Comparison of ENCODE assay signal across 9 cellular contexts in the genomic region with DNA sequence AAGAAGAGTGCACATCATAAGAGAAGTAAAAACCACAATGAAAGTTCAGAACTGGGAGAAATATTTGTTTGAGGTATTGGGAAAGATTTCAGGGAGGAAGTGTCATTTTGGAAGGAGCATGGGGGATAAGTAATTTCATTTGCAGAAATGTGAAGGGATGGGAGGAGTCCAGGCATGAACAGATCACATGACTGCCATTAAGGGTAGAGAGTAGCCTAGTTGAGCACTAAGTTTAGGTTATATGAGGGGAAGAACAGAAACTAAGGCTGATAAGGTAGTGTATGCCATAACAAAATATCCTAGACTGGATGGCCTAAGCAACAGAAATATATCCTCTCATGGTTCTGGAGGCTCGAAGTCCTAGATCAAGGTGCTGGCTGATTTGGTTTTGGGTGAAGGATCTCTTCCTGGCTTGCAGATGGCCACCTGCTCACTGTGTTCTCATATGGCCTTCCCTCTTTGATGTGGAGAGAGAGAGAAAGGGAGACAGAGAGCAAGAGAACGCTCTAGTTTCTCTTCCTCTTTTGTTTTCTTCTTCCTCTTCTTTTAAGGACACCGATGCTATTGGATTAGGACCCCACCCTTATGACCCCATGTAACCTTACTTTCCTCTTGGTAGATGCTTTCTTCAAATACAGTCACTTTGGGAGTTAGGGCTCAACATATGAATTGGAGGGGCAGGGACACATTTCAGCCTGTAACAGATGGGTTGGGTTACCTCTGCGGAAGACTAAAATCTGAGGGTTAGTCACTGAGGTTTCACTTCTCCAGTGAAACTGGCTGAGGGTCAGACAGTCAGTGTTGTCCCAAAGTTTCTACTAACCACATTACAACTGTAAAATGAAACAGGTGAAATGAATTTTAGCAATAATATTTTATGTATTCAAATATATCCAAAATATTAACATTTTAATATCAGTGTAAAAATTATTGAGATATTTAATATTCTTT.
DNase-seq lines count a peak whose midpoint lies in the region; ATAC-seq and TF ChIP-seq lines count a peak whose summit lies in the region.
"Had no signal": no experiment of that assay in that cellular context is flagged by ENCODE, and none has a peak within 500 bp of the region (broad histone marks: within the 10 kb centered on the region; RNA-seq: fewer than 3 reads in every experiment).

No MANE protein-coding gene starts in this region.

- H4K20me1 ChIP-seq in mammary epithelial cell (ENCODE audit: insufficient read depth, low read length), result no peaks in the 10 kb centered on the region

- peak; percentile 36 for DNase-seq in GM13977 (ENCODE audit: low spot score)
- DNase-seq in mammary epithelial cell, result no peak
- no peak for DNase-seq in NCI-H2107 treated with DMSO at 0.1 percent for 48 hours (lab: John Stamatoyannopoulos, UW; ENCODE audit: unreplicated experiment)
- no peak for DNase-seq in cerebellum (ENCODE audit: low spot score)
- no peak for DNase-seq in endodermal cell
- DNase-seq in naive thymus-derived CD8-positive, alpha-beta T cell, result no peak
- DNase-seq: central memory CD4-positive, alpha-beta T cell had no signal

- TF ChIP-seq CTCF in GM13977 (IDR thresholded peaks at IDR 0.05; ENCODE audit: extremely low read depth, insufficient read depth, missing control alignments) (no peak), mammary epithelial cell (conservative IDR thresholded peaks at IDR 0.05 in 1 of 2, IDR thresholded peaks at IDR 0.05 in 1 of 2; ENCODE audit: extremely low read depth in 1 of 2, insufficient read depth in 1 of 2, low read depth in 1 of 2, low read length in 2 of 2) (no peak), endodermal cell (conservative IDR thresholded peaks at IDR 0.05) (no peak)

- H3K27ac ChIP-seq in mammary epithelial cell (ENCODE audit: insufficient read depth, low read depth, low read length), result peak overlapping the region; percentile 98
- no peak overlapping the region for H3K27ac ChIP-seq in endodermal cell (ENCODE audit: low read depth, low read length)

- H3K4me3 ChIP-seq in mammary epithelial cell (replicated peaks in 1 of 3; ENCODE audit: insufficient read depth in 1 of 3, low read depth in 2 of 3, low read length in 3 of 3) (no peak overlapping the region), endodermal cell (ENCODE audit: low read length) (no peak overlapping the region)

- H3K27ac Mint-ChIP-seq in endodermal cell, result no peak overlapping the region
- H3K27ac Mint-ChIP-seq in naive thymus-derived CD8-positive, alpha-beta T cell, result peak overlapping the region in 1 of 10 donors; percentile 54

- H3K4me1 ChIP-seq in mammary epithelial cell (ENCODE audit: insufficient read depth, low read length) (peaks cover 20% of the 10 kb centered on the region), endodermal cell (ENCODE audit: control insufficient read depth, insufficient read depth, low read length) (no peaks in the 10 kb centered on the region)

- ATAC-seq in GM21447 (IDR thresholded peaks at IDR 0.05; ENCODE audit: unreplicated experiment) (peak; percentile 85), HG03378 (IDR thresholded peaks at IDR 0.05; ENCODE audit: unreplicated experiment) (peak; percentile 83)
- ATAC-seq in naive thymus-derived CD8-positive, alpha-beta T cell, result no peak

- H3K9me3 Mint-ChIP-seq in endodermal cell, result no peaks in the 10 kb centered on the region
- no peaks in the 10 kb centered on the region for H3K9me3 Mint-ChIP-seq in naive thymus-derived CD8-positive, alpha-beta T cell

- H3K27me3 ChIP-seq in mammary epithelial cell (ENCODE audit: insufficient read depth, low read length) (no peaks in the 10 kb centered on the region), endodermal cell (ENCODE audit: control insufficient read depth, insufficient read depth, low read length, poor library complexity, severe bottlenecking) (no peaks in the 10 kb centered on the region)

- H3K36me3 ChIP-seq in mammary epithelial cell (ENCODE audit: insufficient read depth, low read length), result no peaks in the 10 kb centered on the region
- no peaks in the 10 kb centered on the region for H3K36me3 ChIP-seq in endodermal cell (ENCODE audit: control insufficient read depth, insufficient read depth, low read length)

- POLR2A ChIA-PET in naive thymus-derived CD8-positive, alpha-beta T cell (lab: Charles Lee), result interaction anchor here (0.6 kb wide), 1 partner anchor 217 kb away, joined by 3 read pairs; no protein-coding TSS in a partner anchor

- H3K9ac ChIP-seq in mammary epithelial cell (ENCODE audit: insufficient read depth, low read length) (no peak overlapping the region), endodermal cell (ENCODE audit: extremely low read depth, low read length, poor library complexity, severe bottlenecking) (no peak overlapping the region)

- in situ Hi-C loops in GM13977 (cut with MboI; ENCODE audit: low pct_unique_long_range_greater_than_20kb, low sequenced_read_pairs, unreplicated experiment), result no loop called here
- in situ Hi-C loops in mammary epithelial cell (cut with MboI; ENCODE audit: low sequenced_read_pairs in 2 of 2), result no loop called here

- H2AFZ ChIP-seq in mammary epithelial cell (ENCODE audit: low read depth, low read length), result peak overlapping the region; percentile 25

- no peaks in the 10 kb centered on the region for H3K79me2 ChIP-seq in mammary epithelial cell (ENCODE audit: insufficient read depth, low read length)

- no peaks in the 10 kb centered on the region for H3K9me3 ChIP-seq in mammary epithelial cell (replicated peaks; ENCODE audit: insufficient read depth, low read length)
- no peaks in the 10 kb centered on the region for H3K9me3 ChIP-seq in endodermal cell (ENCODE audit: control insufficient read depth, low read length)

- dilution Hi-C loops in mammary epithelial cell (cut with HindIII; ENCODE audit: low sequenced_read_pairs), result no loop called here

- CTCF ChIA-PET in mammary epithelial cell (lab: Charles Lee; ENCODE audit: low non-redundant PET), result interaction anchor here (0.8 kb wide), 1 partner anchor 10 kb away, joined by 5 read pairs; no protein-coding TSS in a partner anchor

- WGBS in mammary epithelial cell (ENCODE audit: low coverage, missing lambda C conversion rate), result 93% methylated on average over 4 of the region's 4 CpGs
- WGBS in endodermal cell (ENCODE audit: insufficient coverage in 1 of 2, insufficient read length in 1 of 2), 2 experiments, result 80 to 98% methylated on average over 2 to 4 of the region's 4 CpGs

- peaks cover 9% of the 10 kb centered on the region for H3K36me3 Mint-ChIP-seq in endodermal cell (ENCODE audit: low read depth)
- no peaks in the 10 kb centered on the region for H3K36me3 Mint-ChIP-seq in naive thymus-derived CD8-positive, alpha-beta T cell

- BruUV-seq in mammary epithelial cell (replicated peaks; lab: Mats Ljungman, UMichigan), result no TSS peak

- H3K27me3 Mint-ChIP-seq in endodermal cell (ENCODE audit: insufficient read depth), result no peaks in the 10 kb centered on the region
- peaks cover 0 to 15% (median 4%) of the 10 kb centered on the region in 5 donors for H3K27me3 Mint-ChIP-seq in naive thymus-derived CD8-positive, alpha-beta T cell

- H3K4me1 Mint-ChIP-seq in endodermal cell, result peaks cover 6% of the 10 kb centered on the region
- H3K4me1 Mint-ChIP-seq in naive thymus-derived CD8-positive, alpha-beta T cell, result peaks cover 0 to 16% (median 0%) of the 10 kb centered on the region in 4 donors

- H3K4me3 Mint-ChIP-seq in endodermal cell, result no peak overlapping the region
- H3K4me3 Mint-ChIP-seq in naive thymus-derived CD8-positive, alpha-beta T cell, result no peak overlapping the region

- intact Hi-C loops in mammary epithelial cell (cut with micrococcal nuclease), result no loop called here

- H3K4me2 ChIP-seq in mammary epithelial cell (ENCODE audit: insufficient read depth, low read depth, low read length), result no peak overlapping the region

Comparison
In these comparisons a context has a peak if more than half of its experiments do, and no peak if none do; other contexts are left out.
1. ATAC-seq: peak in GM21447 (single experiment) and HG03378 (single experiment); none in naive thymus-derived CD8-positive, alpha-beta T cell (0 of 2).